8 cellular contexts compared by ENCODE assay signal in the genomic region with DNA sequence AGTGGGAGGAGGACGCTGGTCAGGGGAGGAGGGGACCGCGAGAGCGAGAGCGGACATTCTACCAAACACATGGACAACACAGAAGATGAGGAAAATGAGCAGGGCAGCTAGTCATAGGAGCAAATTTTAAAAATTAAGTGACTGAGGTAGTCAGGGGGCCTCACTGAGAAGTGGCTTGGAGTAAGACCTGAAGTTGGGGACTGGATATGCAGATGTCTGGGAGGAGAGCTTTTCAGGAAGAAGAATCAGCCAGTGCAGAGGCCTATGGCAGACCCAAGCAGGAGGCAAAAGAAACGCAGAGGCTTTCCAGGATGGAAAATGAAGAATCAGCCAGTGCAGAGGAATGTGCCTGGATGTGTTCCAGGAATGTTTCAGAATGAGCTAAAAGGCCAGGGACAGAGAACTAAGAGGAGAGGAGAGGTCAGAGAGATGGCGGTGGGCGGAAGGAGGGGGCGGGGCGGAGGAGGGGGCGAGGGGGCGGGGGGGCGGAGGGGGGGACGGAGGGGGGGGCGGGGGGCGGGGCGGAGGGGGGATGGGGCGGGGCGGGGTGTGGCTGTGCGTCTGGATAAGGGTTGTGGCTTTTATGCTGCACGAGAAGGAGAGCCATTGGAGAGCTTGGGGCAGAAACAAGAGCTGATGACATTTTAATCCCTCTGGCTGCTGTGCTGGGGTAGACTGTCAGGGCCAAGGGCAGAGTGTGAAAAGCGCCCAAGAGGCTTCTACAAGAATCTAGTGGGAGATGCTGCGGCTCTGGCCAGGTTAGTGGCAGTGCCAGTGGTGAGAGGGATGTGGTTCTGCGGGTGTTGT.
A peak's percentile ranks its signal among the peaks of the same experiment; 100 is the strongest.
DNase-seq lines count a peak whose midpoint lies in the region; ATAC-seq, FAIRE-seq and TF ChIP-seq lines count a peak whose summit lies in the region.

No MANE protein-coding gene starts in this region.

- DNase-seq in Right ventricle myocardium inferior (ENCODE audit: missing footprints), result peak; percentile 66
- no peak for DNase-seq in cardiac septum (ENCODE audit: low spot score)
- DNase-seq in NCI-H2227 (lab: John Stamatoyannopoulos, UW; ENCODE audit: unreplicated experiment), result peak; percentile 58
- no peak for DNase-seq in activated naive CD8-positive, alpha-beta T cell treated with anti-CD3 and anti-CD28 coated beads, Interleukin-2, amount 10 ng/mL, durations not matched to agents 7 days and 5 days
- peak; percentile 56 for DNase-seq in left cardiac atrium
- DNase-seq in pancreas, result peak in 3 of 6 donors; percentile 39 to 58 (median 49)
- DNase-seq in NK-92 (lab: John Stamatoyannopoulos, UW; ENCODE audit: unreplicated experiment), result no peak

- POLR2A ChIA-PET in activated naive CD8-positive, alpha-beta T cell treated with anti-CD3 and anti-CD28 coated beads, Interleukin-2, amount 10 ng/mL, durations not matched to agents 7 days and 5 days (lab: Charles Lee), result no interaction called here

- H3K4me3 Mint-ChIP-seq in activated naive CD8-positive, alpha-beta T cell treated with anti-CD3 and anti-CD28 coated beads, Interleukin-2, amount 10 ng/mL, durations not matched to agents 7 days and 5 days, result peak overlapping the region; percentile 41

- peak in 1 of 4 donors; percentile 4 for TF ChIP-seq CTCF in pancreas (IDR thresholded peaks at IDR 0.05)

- no peaks in the 10 kb centered on the region for H3K27me3 ChIP-seq in pancreas

- peaks cover 12% of the 10 kb centered on the region for H3K4me1 Mint-ChIP-seq in activated naive CD8-positive, alpha-beta T cell treated with anti-CD3 and anti-CD28 coated beads, Interleukin-2, amount 10 ng/mL, durations not matched to agents 7 days and 5 days

- H3K4me3 ChIP-seq in pancreas, result peak overlapping the region in 1 of 4 donors; percentile 15

- H3K36me3 Mint-ChIP-seq in activated naive CD8-positive, alpha-beta T cell treated with anti-CD3 and anti-CD28 coated beads, Interleukin-2, amount 10 ng/mL, durations not matched to agents 7 days and 5 days, result no peaks in the 10 kb centered on the region

- no peaks in the 10 kb centered on the region for H3K4me1 ChIP-seq in pancreas

- WGBS in pancreas, 2 donors, result 3 to 4% methylated on average over 12 to 13 of the region's 24 CpGs

- H3K27ac Mint-ChIP-seq in activated naive CD8-positive, alpha-beta T cell treated with anti-CD3 and anti-CD28 coated beads, Interleukin-2, amount 10 ng/mL, durations not matched to agents 7 days and 5 days, result no peak overlapping the region

- no peaks in the 10 kb centered on the region for H3K9me3 ChIP-seq in pancreas

- H3K27me3 Mint-ChIP-seq in activated naive CD8-positive, alpha-beta T cell treated with anti-CD3 and anti-CD28 coated beads, Interleukin-2, amount 10 ng/mL, durations not matched to agents 7 days and 5 days, result peaks cover 9% of the 10 kb centered on the region

- H3K36me3 ChIP-seq in pancreas, result no peaks in the 10 kb centered on the region

- FAIRE-seq in pancreas (lab: Jason Lieb, UNC), result no peak

- intact Hi-C loops in Right ventricle myocardium inferior (cut with DNase I), result loop anchor here (2.0 to 10.0 kb wide), 3 partner anchors 199 to 406 kb away; no protein-coding TSS in a partner anchor
- intact Hi-C loops in cardiac septum (cut with DNase I), result loop anchor here (5.0 to 10.0 kb wide), 2 partner anchors 366 to 409 kb away; no protein-coding TSS in a partner anchor
- intact Hi-C loops in left cardiac atrium (cut with DNase I), result loop anchor here (1.0 to 10.0 kb wide), 2 partner anchors 161 to 198 kb away; no protein-coding TSS in a partner anchor
- intact Hi-C loops in pancreas (cut with DNase I), result loop anchor here in 1 of 3 donors (5.0 to 10.0 kb wide), 2 partner anchors 161 to 196 kb away; no protein-coding TSS in a partner anchor

- no peaks in the 10 kb centered on the region for H3K9me3 Mint-ChIP-seq in activated naive CD8-positive, alpha-beta T cell treated with anti-CD3 and anti-CD28 coated beads, Interleukin-2, amount 10 ng/mL, durations not matched to agents 7 days and 5 days

- H3K27ac ChIP-seq in pancreas, result peak overlapping the region; percentile 34 to 64 (median 48)

- peak; percentile 77 for ATAC-seq in Right ventricle myocardium inferior
- peak; percentile 23 for ATAC-seq in activated naive CD8-positive, alpha-beta T cell treated with anti-CD3 and anti-CD28 coated beads, Interleukin-2, amount 10 ng/mL, durations not matched to agents 7 days and 5 days (ENCODE audit: low read depth)
- peak; percentile 64 to 77 for ATAC-seq in left cardiac atrium
- peak; percentile 49 to 79 (median 69) for ATAC-seq in pancreas
- no peak for ATAC-seq in HG03439 (IDR thresholded peaks at IDR 0.05; ENCODE audit: unreplicated experiment)

Comparison
In these comparisons a context has a peak if more than half of its experiments do, and no peak if none do; other contexts are left out.
1. DNase-seq: peak in Right ventricle myocardium inferior (single experiment), NCI-H2227 (single experiment) and left cardiac atrium (single experiment); none in cardiac septum (single experiment), activated naive CD8-positive, alpha-beta T cell treated with anti-CD3 and anti-CD28 coated beads, Interleukin-2, amount 10 ng/mL, durations not matched to agents 7 days and 5 days (single experiment) and NK-92 (single experiment).